ENCODE assay signal across 8 cellular contexts in the genomic region with DNA sequence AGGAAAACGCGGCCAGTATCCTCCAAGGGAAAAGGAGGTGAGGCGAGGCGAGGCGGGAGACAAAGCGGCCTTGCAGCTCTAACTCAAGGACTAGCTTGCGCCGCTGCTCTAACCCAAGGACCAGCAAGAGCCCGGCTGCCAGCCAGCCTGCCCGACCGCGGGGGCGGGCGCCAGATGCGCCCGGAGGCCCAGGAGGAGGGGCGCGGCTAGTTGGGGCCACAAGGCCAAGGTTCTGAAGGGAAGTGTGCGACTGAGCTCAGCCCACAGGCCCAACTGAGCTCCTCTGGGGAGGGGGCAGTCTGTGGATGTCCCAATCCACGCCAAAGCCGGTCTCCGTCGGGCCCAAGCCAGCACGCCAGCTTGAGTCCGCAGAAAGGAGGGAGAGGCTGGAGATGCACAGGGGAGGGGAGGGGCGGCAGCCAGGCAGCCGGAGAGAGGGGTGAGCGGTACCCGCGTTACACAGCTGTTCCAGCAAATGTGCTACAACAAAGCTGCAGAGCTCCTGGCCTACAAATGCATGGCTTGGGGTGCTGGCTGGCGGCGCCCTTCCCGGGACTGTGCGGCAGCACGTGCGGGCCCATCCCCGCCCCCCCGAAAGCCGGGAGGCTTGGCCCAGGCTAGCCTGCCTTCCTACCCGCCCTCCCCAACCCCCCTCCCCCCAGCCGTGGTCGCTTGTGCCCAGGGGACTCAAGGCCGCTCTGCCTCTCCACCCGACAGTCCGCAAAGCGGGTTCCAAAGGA. TPM values are rescaled to one million over a fixed set of nuclear protein-coding genes. Genes with fewer than 3 reads are reported as not detected.
DNase-seq lines count a peak whose midpoint lies in the region; ATAC-seq, FAIRE-seq and TF ChIP-seq lines count a peak whose summit lies in the region.

No MANE protein-coding gene starts in this region.

- H4K20me1 ChIP-seq in PC-9 (ENCODE audit: insufficient read depth) (no peaks in the 10 kb centered on the region), K562 (replicated peaks; ENCODE audit: control insufficient read depth, insufficient read depth, low read length) (no peaks in the 10 kb centered on the region)

- no peaks in the 10 kb centered on the region for H3K9me1 ChIP-seq in K562 (ENCODE audit: control insufficient read depth, insufficient read depth, low read length)

- POLR2A ChIA-PET in PC-9 (lab: Charles Lee; ENCODE audit: unreplicated experiment), result interaction anchor here (0.6 kb wide), 1 partner anchor 53 kb away, joined by 6 read pairs; no protein-coding TSS in a partner anchor
- POLR2A ChIA-PET in K562 (lab: Yijun Ruan, JAX), result no interaction called here

- peak overlapping the region; percentile 95 for H3K4me2 ChIP-seq in PC-9
- H3K4me2 ChIP-seq in K562 (ENCODE audit: insufficient read depth, low read length), result peak overlapping the region; percentile 69

- TF ChIP-seq POLR2A in K562 (conservative IDR thresholded peaks at IDR 0.05), result no peak

- no peak for FAIRE-seq in K562 (lab: Jason Lieb, UNC)

- DNase-seq in Right ventricle myocardium inferior (ENCODE audit: missing footprints) (peak; percentile 71), cardiac septum (ENCODE audit: low spot score) (no peak), PC-9 (peak in 1 of 2 experiments; percentile 38), K562 (ENCODE audit: extremely low read depth in 1 of 4, low spot score in 3 of 4) (peak; percentile 6 to 45 (median 32)), skeletal muscle cell (ENCODE audit: low read depth) (peak; percentile 11), MV-4-11 (lab: John Stamatoyannopoulos, UW) (no peak)

- CTCF ChIA-PET in PC-9 (lab: Charles Lee) (no interaction called here), K562 (lab: Yijun Ruan, JAX; ENCODE audit: low intra/inter-chr PET ratio) (no interaction called here)

- H3K4me3 ChIP-seq in PC-9, result peak overlapping the region; percentile 81
- peak overlapping the region; percentile 59 for H3K4me3 ChIP-seq in K562
- peak overlapping the region; percentile 66 for H3K4me3 ChIP-seq in iPS-18a (ENCODE audit: low read length)
- H3K4me3 ChIP-seq in skeletal muscle cell (ENCODE audit: low read depth, low read length), result peak overlapping the region; percentile 64

- H2AFZ ChIP-seq in PC-9, result peak overlapping the region; percentile 97
- peak overlapping the region; percentile 71; the same call in 1 of the 2 replicates for H2AFZ ChIP-seq in K562 (ENCODE audit: low read depth, low read length)

- no peaks in the 10 kb centered on the region for H3K9me3 ChIP-seq in PC-9 (ENCODE audit: insufficient read depth, low read depth)
- H3K9me3 ChIP-seq in K562 (replicated peaks; ENCODE audit: control insufficient read depth, insufficient read depth, low read depth, low read length), result no peaks in the 10 kb centered on the region
- peaks cover 3% of the 10 kb centered on the region for H3K9me3 ChIP-seq in iPS-18a (ENCODE audit: control insufficient read depth, low read depth, low read length)

- WGBS in K562 (ENCODE audit: insufficient coverage, low coverage, missing lambda C conversion rate), result 18% methylated on average over 18 of the region's 46 CpGs

- no peaks in the 10 kb centered on the region for H3K36me3 ChIP-seq in PC-9 (ENCODE audit: low read depth)
- no peaks in the 10 kb centered on the region for H3K36me3 ChIP-seq in K562 (ENCODE audit: control insufficient read depth, insufficient read depth, low read length)
- H3K36me3 ChIP-seq in iPS-18a (ENCODE audit: control insufficient read depth, low read depth, low read length), result no peaks in the 10 kb centered on the region

- H3K79me2 ChIP-seq in PC-9 (ENCODE audit: low read depth), result peaks cover 11% of the 10 kb centered on the region; the same call in 1 of the 2 replicates
- H3K79me2 ChIP-seq in K562 (ENCODE audit: control insufficient read depth, insufficient read depth, low read length), result peaks cover 6% of the 10 kb centered on the region; the same call in 2 of the 3 replicates

- H3K9ac ChIP-seq in K562 (ENCODE audit: insufficient read depth in 1 of 2, low read depth in 2 of 2, low read length in 2 of 2) (peak overlapping the region; percentile 60 to 90; a peak in 3 of 4 replicates), iPS-18a (ENCODE audit: low read length) (peak overlapping the region; percentile 44)

- H3K4me1 ChIP-seq in PC-9 (replicated peaks; ENCODE audit: insufficient read depth) (peaks cover 11% of the 10 kb centered on the region), K562 (replicated peaks in 1 of 2; ENCODE audit: control insufficient read depth in 2 of 2, insufficient read depth in 2 of 2, low read length in 2 of 2) (peaks cover 3 to 24% of the 10 kb centered on the region in 2 experiments; a peak in 4 of 5 replicates), iPS-18a (ENCODE audit: control insufficient read depth, low read depth, low read length) (no peaks in the 10 kb centered on the region)

- TF ChIP-seq CTCF in PC-9 (conservative IDR thresholded peaks at IDR 0.05) (no peak), K562 (IDR thresholded peaks at IDR 0.05 in 2 of 3, conservative IDR thresholded peaks at IDR 0.05 in 1 of 3; ENCODE audit: insufficient read depth in 2 of 3, low read depth in 1 of 3, low read length in 3 of 3) (no peak)

- no peaks in the 10 kb centered on the region for H3K27me3 ChIP-seq in PC-9 (ENCODE audit: insufficient read depth, low read depth)
- H3K27me3 ChIP-seq in K562 (ENCODE audit: control insufficient read depth in 2 of 2, insufficient read depth in 2 of 2, low read length in 2 of 2), result no peaks in the 10 kb centered on the region
- H3K27me3 ChIP-seq in iPS-18a (ENCODE audit: control insufficient read depth, insufficient read depth, low read length), result peaks cover 5% of the 10 kb centered on the region

- TF ChIP-seq EP300 in K562 (IDR thresholded peaks at IDR 0.05; ENCODE audit: low read length), result no peak

- in situ Hi-C loops in K562 (cut with MboI), result no loop called here

- peak; percentile 7 for ATAC-seq in Right ventricle myocardium inferior
- peak; percentile 4 for ATAC-seq in HG02973 (IDR thresholded peaks at IDR 0.05; ENCODE audit: unreplicated experiment)
- ATAC-seq in K562, result peak; percentile 40

- H3K9me2 ChIP-seq in PC-9 (ENCODE audit: insufficient read depth), result no peaks in the 10 kb centered on the region

- intact Hi-C loops in Right ventricle myocardium inferior (cut with DNase I) (no loop called here), cardiac septum (cut with DNase I) (no loop called here), PC-9 (cut with micrococcal nuclease; ENCODE audit: unreplicated experiment) (loop anchor here (5.0 to 10.0 kb wide), 2 partner anchors 113 to 1330 kb away; a partner anchor contains a TSS), K562 (cut with micrococcal nuclease) (loop anchor here (5.0 kb wide), 1 partner anchor 48 kb away; no protein-coding TSS in a partner anchor)

- BruUV-seq in PC-9 (replicated peaks; lab: Mats Ljungman, UMichigan), result no TSS peak
- no TSS peak for BruUV-seq in K562 (replicated peaks; lab: Mats Ljungman, UMichigan)

- H3K27ac ChIP-seq in PC-9 (peak overlapping the region; percentile 84; the same call in 1 of the 2 replicates), K562 (ENCODE audit: extremely low read depth, low read depth, low read length) (peak overlapping the region; percentile 51; the same call in 2 of the 3 replicates), iPS-18a (ENCODE audit: low read length) (no peak overlapping the region)

- H3F3A ChIP-seq in PC-9 (ENCODE audit: insufficient read depth, low read depth), result peaks cover 11% of the 10 kb centered on the region; the same call in 1 of the 2 replicates

- TF ChIP-seq RAD21 in K562 (CRISPR knock-in tag; conservative IDR thresholded peaks at IDR 0.05 in 1 of 2, IDR thresholded peaks at IDR 0.05 in 1 of 2), result no peak

RNA-seq across cellular contexts. Expression of a gene that starts 0.6 kb away (rescaled TPM):
- total RNA-seq in Right ventricle myocardium inferior (4.1 TPM), cardiac septum (3.9 TPM), PC-9 (2021) (5.8 and 6.5 TPM in 2 replicates), K562 (2014; rRNA removed) (3.0 and 4.2 TPM in 2 replicates), K562 (2014; rRNA removed; fragmentation: Illumina TruSeq; extraction: Trizol) (3.5 TPM in 2 replicates), K562 (2015; rRNA removed; fragmentation: Illumina TruSeq; extraction: Trizol) (4.3 and 4.6 TPM in 2 replicates), K562 (2021) (4.6 and 5.0 TPM in 2 replicates)
- 5.1 and 6.5 TPM in 2 replicates for total RNA-seq in K562 (2011; cell fraction: chromatin; rRNA removed; ENCODE audit: low replicate concordance)
- 3.9 and 4.3 TPM in 2 replicates for total RNA-seq in K562 (2011; cell fraction: nucleolus; rRNA removed)
- total RNA-seq in K562 (2011; cell fraction: nucleoplasm; rRNA removed), result 5.2 and 5.6 TPM in 2 replicates
- polyA plus RNA-seq in K562 (2011; rRNA removed) (1.6 and 2.3 TPM in 2 replicates), K562 (2014; fragmentation: Illumina TruSeq; extraction: Trizol) (3.8 and 4.6 TPM in 2 replicates), K562 (2014; fragmentation: Nextera tagmentation; extraction: Ambion mirVana) (under 1 TPM; 0.29 to 0.46 TPM), K562 (2014; rRNA removed) (2.3 and 3.5 TPM in 2 replicates)
- 1.4 and 1.8 TPM in 2 replicates for polyA plus RNA-seq in K562 (2011; cell fraction: cytosol; rRNA removed)
- polyA plus RNA-seq in K562 (2011; cell fraction: nucleus; rRNA removed), result 1.4 and 2.2 TPM in 2 replicates
- 0.96 and 2.5 TPM in 2 replicates for polyA plus RNA-seq in K562 (2012)
- polyA minus RNA-seq in K562 (2011; rRNA and poly(A)+ RNA removed), result 3.3 and 4.9 TPM in 2 replicates
- polyA minus RNA-seq in K562 (2011; cell fraction: cytosol; rRNA and poly(A)+ RNA removed), result 2.2 and 2.9 TPM in 2 replicates
- 1.9 and 2.3 TPM in 2 replicates for polyA minus RNA-seq in K562 (2011; cell fraction: nucleus; rRNA and poly(A)+ RNA removed)

RNA-seq across cellular contexts. Expression of a gene that starts 25.5 kb away (rescaled TPM):
- total RNA-seq in Right ventricle myocardium inferior, result 2.5 TPM
- 4.1 TPM for total RNA-seq in cardiac septum
- total RNA-seq in PC-9 (2021), result not detected in 2 replicates
- total RNA-seq in K562 (2011; cell fraction: chromatin; rRNA removed; ENCODE audit: low replicate concordance), result 0.39 TPM in 1 of 2 replicates, not detected in the other
- 0.33 and 0.39 TPM in 2 replicates for total RNA-seq in K562 (2011; cell fraction: nucleolus; rRNA removed)
- total RNA-seq in K562 (2011; cell fraction: nucleoplasm; rRNA removed), result 0.46 TPM in 1 of 2 replicates, not detected in the other
- total RNA-seq in K562 (2014; rRNA removed), result not detected in 2 replicates
- total RNA-seq in K562 (2014; rRNA removed; fragmentation: Illumina TruSeq; extraction: Trizol), result 0.26 TPM in 1 of 2 replicates, not detected in the other
- 0.14 TPM in 1 of 2 replicates, not detected in the other for total RNA-seq in K562 (2015; rRNA removed; fragmentation: Illumina TruSeq; extraction: Trizol)
- 0.18 and 0.33 TPM in 2 replicates for total RNA-seq in K562 (2021)
- polyA plus RNA-seq in K562 (2011; rRNA removed), result 0.37 and 0.53 TPM in 2 replicates
- polyA plus RNA-seq in K562 (2011; cell fraction: cytosol; rRNA removed), result 0.35 and 1.5 TPM in 2 replicates
- polyA plus RNA-seq in K562 (2011; cell fraction: nucleus; rRNA removed), result 0.48 and 1.0 TPM in 2 replicates
- polyA plus RNA-seq in K562 (2012), result 0.22 and 0.42 TPM in 2 replicates
- 0.21 and 0.24 TPM in 2 replicates for polyA plus RNA-seq in K562 (2014; fragmentation: Illumina TruSeq; extraction: Trizol)
- polyA plus RNA-seq in K562 (2014; fragmentation: Nextera tagmentation; extraction: Ambion mirVana), result under 1 TPM; 0.53 to 0.70 TPM
- polyA plus RNA-seq in K562 (2014; rRNA removed), result 0.12 and 0.20 TPM in 2 replicates
- 0.51 and 0.53 TPM in 2 replicates for polyA minus RNA-seq in K562 (2011; rRNA and poly(A)+ RNA removed)
- polyA minus RNA-seq in K562 (2011; cell fraction: cytosol; rRNA and poly(A)+ RNA removed), result not detected in 2 replicates
- 0.22 TPM in 1 of 2 replicates, not detected in the other for polyA minus RNA-seq in K562 (2011; cell fraction: nucleus; rRNA and poly(A)+ RNA removed)

Comparison
In these comparisons a context has a peak if more than half of its experiments do, and no peak if none do; other contexts are left out.
1. DNase-seq: peak in Right ventricle myocardium inferior (single experiment), K562 (4 of 4) and skeletal muscle cell (single experiment); none in cardiac septum (single experiment) and MV-4-11 (single experiment).
2. intact Hi-C loops: an anchor here in PC-9 (5.0 to 10.0 kb wide) and K562 (5.0 kb wide); none called in Right ventricle myocardium inferior and cardiac septum.
3. Peak in every context shown above with its lines, with median percentiles within 50 percentile points of each other: ATAC-seq and H3K4me3 ChIP-seq.